Comparison of ENCODE assay signal across 12 cellular contexts in the genomic region with DNA sequence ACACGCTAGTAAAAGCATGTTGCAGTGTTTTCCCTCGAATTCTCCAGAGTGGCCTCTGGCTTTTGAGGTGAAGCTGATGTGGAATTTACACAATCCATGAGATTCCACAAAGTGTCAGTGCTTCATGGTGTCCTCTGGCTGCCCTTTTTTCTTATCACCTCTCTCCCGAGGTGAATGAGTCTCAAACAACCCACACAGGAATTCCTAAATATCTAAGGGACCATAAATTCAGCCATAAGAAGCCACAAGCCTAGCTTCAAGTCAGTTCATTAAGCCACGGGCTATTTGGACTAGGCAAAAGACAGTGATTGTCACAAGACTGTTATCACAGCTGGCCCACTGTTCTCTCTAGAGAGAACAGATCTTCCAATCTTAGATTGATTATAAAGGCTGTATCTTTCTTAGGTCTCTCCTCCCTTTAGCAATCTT. TPM values are rescaled to one million over a fixed set of nuclear protein-coding genes. Genes with fewer than 3 reads are reported as not detected.
DNase-seq lines count a peak whose midpoint lies in the region; ATAC-seq and TF ChIP-seq lines count a peak whose summit lies in the region.
"Had no signal": no experiment of that assay in that cellular context is flagged by ENCODE, and none has a peak within 500 bp of the region (broad histone marks: within the 10 kb centered on the region; RNA-seq: fewer than 3 reads in every experiment).

No MANE protein-coding gene starts in this region.

- H3K79me2 ChIP-seq in Loucy (ENCODE audit: insufficient read depth, low read length) (peaks cover 20% of the 10 kb centered on the region), parathyroid adenoma (no peaks in the 10 kb centered on the region)

- H3K4me1 ChIP-seq in Loucy (ENCODE audit: insufficient read depth, low read length, poor library complexity, severe bottlenecking) (peaks cover 51% of the 10 kb centered on the region), parathyroid adenoma (peaks cover 4% of the 10 kb centered on the region)

- H3K9me2 ChIP-seq in Loucy (replicated peaks; ENCODE audit: low read depth, low read length), result no peaks in the 10 kb centered on the region

- ATAC-seq in GM19452 (IDR thresholded peaks at IDR 0.05; ENCODE audit: unreplicated experiment), result no peak

- H3K4me3 ChIP-seq in Loucy (ENCODE audit: low read length, poor library complexity, severe bottlenecking) (peak overlapping the region; percentile 60), dorsolateral prefrontal cortex (peak overlapping the region in 6 of 59 donors; percentile 1 to 39 (median 10)), parathyroid adenoma (ENCODE audit: low read depth, low read length) (no peak overlapping the region)
- H3K4me3 ChIP-seq: SJSA1, upper lobe of left lung had no signal

- H3K27ac ChIP-seq in dorsolateral prefrontal cortex (peak overlapping the region in 53 of 59 donors; percentile 1 to 79 (median 45)), parathyroid adenoma (no peak overlapping the region)
- H3K27ac ChIP-seq: SJSA1 had no signal

- DNase-seq in NCI-H2227 (lab: John Stamatoyannopoulos, UW; ENCODE audit: unreplicated experiment) (peak; percentile 56), NCI-H2227 treated with DMSO at 0.1 percent for 48 hours (lab: John Stamatoyannopoulos, UW) (no peak), dorsolateral prefrontal cortex (no peak), retina (no peak), HT-29 (ENCODE audit: low spot score) (no peak)
- DNase-seq: head of caudate nucleus; stimulated activated CD4-positive, alpha-beta T cell treated with anti-CD3 and anti-CD28 coated beads, Interleukin-4, amount 100 ng/mL, for 1 hour; upper lobe of left lung had no signal

- H3K9me3 ChIP-seq in Loucy (ENCODE audit: insufficient read depth, low read depth, low read length) (no peaks in the 10 kb centered on the region), parathyroid adenoma (ENCODE audit: control insufficient read depth, low read length) (no peaks in the 10 kb centered on the region)
- H3K9me3 ChIP-seq: SJSA1, upper lobe of left lung had no signal

- H3K36me3 ChIP-seq in Loucy (ENCODE audit: insufficient read depth, low read length) (no peaks in the 10 kb centered on the region), parathyroid adenoma (ENCODE audit: control insufficient read depth, insufficient read depth, low read length) (no peaks in the 10 kb centered on the region)
- H3K36me3 ChIP-seq: SJSA1, upper lobe of left lung had no signal

- peaks cover 9% of the 10 kb centered on the region for H3F3A ChIP-seq in Loucy (ENCODE audit: low read depth)

- peak overlapping the region; percentile 88 for H3K4me2 ChIP-seq in Loucy (ENCODE audit: low read depth, low read length, poor library complexity, severe bottlenecking)
- H3K4me2 ChIP-seq in parathyroid adenoma (ENCODE audit: low read length), result no peak overlapping the region

- no peak overlapping the region for H2AFZ ChIP-seq in Loucy (ENCODE audit: low read length)
- peak overlapping the region; percentile 14 for H2AFZ ChIP-seq in parathyroid adenoma

- no peaks in the 10 kb centered on the region for H4K20me1 ChIP-seq in Loucy (ENCODE audit: insufficient read depth, low read length, poor library complexity, severe bottlenecking)

- no peaks in the 10 kb centered on the region for H3K27me3 ChIP-seq in Loucy (ENCODE audit: insufficient read depth, low read length, poor library complexity, severe bottlenecking)
- no peaks in the 10 kb centered on the region for H3K27me3 ChIP-seq in dorsolateral prefrontal cortex
- no peaks in the 10 kb centered on the region for H3K27me3 ChIP-seq in parathyroid adenoma (ENCODE audit: control insufficient read depth, insufficient read depth, low read length)
- H3K27me3 ChIP-seq: SJSA1, upper lobe of left lung had no signal

- TF ChIP-seq CTCF in Loucy (conservative IDR thresholded peaks at IDR 0.05; ENCODE audit: low read length), result no peak
- TF ChIP-seq CTCF in dorsolateral prefrontal cortex (IDR thresholded peaks at IDR 0.05 in 54 of 56, conservative IDR thresholded peaks at IDR 0.05 in 2 of 56; ENCODE audit: low read depth in 1 of 56, partially characterized antibody in 56 of 56), result no peak
- no peak for TF ChIP-seq CTCF in parathyroid adenoma (IDR thresholded peaks at IDR 0.05)

- H3K9ac ChIP-seq in Loucy (ENCODE audit: low read depth, low read length, poor library complexity, severe bottlenecking) (peak overlapping the region; percentile 94), parathyroid adenoma (no peak overlapping the region)

- intact Hi-C loops in dorsolateral prefrontal cortex (cut with DNase I), result loop anchor here (5.0 to 10.0 kb wide), 4 partner anchors 117 to 485 kb away; partner anchors contain the start of genes NAB1 (in 1 of the 2) and STAT1 (in 1 of the 2)

RNA-seq across cellular contexts. Expression of gene NEMP2, which starts 4.3 kb away (rescaled TPM):
- 1 to 10 TPM; 1.1 to 9.4 (median 3.7) TPM for total RNA-seq in dorsolateral prefrontal cortex
- 1.7 and 2.0 TPM in 2 replicates for total RNA-seq in HT-29 (2014; rRNA removed; shearing (Covaris generic))
